ENCODE assay signal across 1 cellular context in genomic region chr4:8383451-8384160, GRCh38.
TF ChIP-seq lines count a peak whose summit lies in the region.

No MANE protein-coding gene starts in this region.

TF ChIP-seq in HepG2, 621 proteins besides CTCF, POLR2A, EP300 and RAD21:
- no peak for TF ChIP-seq MBNL3 (CRISPR knock-in tag; conservative IDR thresholded peaks at IDR 0.05)
- no peak for TF ChIP-seq ARID4A (CRISPR knock-in tag; IDR thresholded peaks at IDR 0.05; ENCODE audit: borderline replicate concordance)
- no peak for TF ChIP-seq ZNF501 (CRISPR knock-in tag; IDR thresholded peaks at IDR 0.05)
- TF ChIP-seq ARID3A (IDR thresholded peaks at IDR 0.05; ENCODE audit: low read depth, low read length): no peak
- TF ChIP-seq ZNF720 (CRISPR knock-in tag; IDR thresholded peaks at IDR 0.05): no peak
- no peak for TF ChIP-seq ZNF614 (CRISPR knock-in tag; IDR thresholded peaks at IDR 0.05; ENCODE audit: borderline replicate concordance)
- TF ChIP-seq CSRNP1 (CRISPR knock-in tag; IDR thresholded peaks at IDR 0.05): no peak
- TF ChIP-seq SP5 (CRISPR knock-in tag; IDR thresholded peaks at IDR 0.05; ENCODE audit: borderline replicate concordance, low read depth): no peak
- no peak for TF ChIP-seq TCF7L2 (IDR thresholded peaks at IDR 0.05; ENCODE audit: low read depth, low read length)
- no peak for TF ChIP-seq SPEN (CRISPR knock-in tag; IDR thresholded peaks at IDR 0.05; ENCODE audit: low read depth)
- TF ChIP-seq TCF12 (IDR thresholded peaks at IDR 0.05): no peak
- no peak for TF ChIP-seq TCF12 (CRISPR knock-in tag; IDR thresholded peaks at IDR 0.05)
- TF ChIP-seq KLF15 (CRISPR knock-in tag; IDR thresholded peaks at IDR 0.05; ENCODE audit: borderline replicate concordance): no peak
- no peak for TF ChIP-seq ZNF431 (CRISPR knock-in tag; IDR thresholded peaks at IDR 0.05; ENCODE audit: borderline replicate concordance, low read depth)
- no peak for TF ChIP-seq POLR2AphosphoS5 (IDR thresholded peaks at IDR 0.05; ENCODE audit: low read depth, low read length)
- TF ChIP-seq PBX2 (CRISPR knock-in tag; IDR thresholded peaks at IDR 0.05): no peak
- TF ChIP-seq IKZF5 (CRISPR knock-in tag; IDR thresholded peaks at IDR 0.05): no peak
- no peak for TF ChIP-seq ZKSCAN5 (CRISPR knock-in tag; IDR thresholded peaks at IDR 0.05)
- TF ChIP-seq ZBTB46 (CRISPR knock-in tag; IDR thresholded peaks at IDR 0.05; ENCODE audit: borderline replicate concordance): no peak
